2 cellular contexts compared by ENCODE assay signal in the genomic region with DNA sequence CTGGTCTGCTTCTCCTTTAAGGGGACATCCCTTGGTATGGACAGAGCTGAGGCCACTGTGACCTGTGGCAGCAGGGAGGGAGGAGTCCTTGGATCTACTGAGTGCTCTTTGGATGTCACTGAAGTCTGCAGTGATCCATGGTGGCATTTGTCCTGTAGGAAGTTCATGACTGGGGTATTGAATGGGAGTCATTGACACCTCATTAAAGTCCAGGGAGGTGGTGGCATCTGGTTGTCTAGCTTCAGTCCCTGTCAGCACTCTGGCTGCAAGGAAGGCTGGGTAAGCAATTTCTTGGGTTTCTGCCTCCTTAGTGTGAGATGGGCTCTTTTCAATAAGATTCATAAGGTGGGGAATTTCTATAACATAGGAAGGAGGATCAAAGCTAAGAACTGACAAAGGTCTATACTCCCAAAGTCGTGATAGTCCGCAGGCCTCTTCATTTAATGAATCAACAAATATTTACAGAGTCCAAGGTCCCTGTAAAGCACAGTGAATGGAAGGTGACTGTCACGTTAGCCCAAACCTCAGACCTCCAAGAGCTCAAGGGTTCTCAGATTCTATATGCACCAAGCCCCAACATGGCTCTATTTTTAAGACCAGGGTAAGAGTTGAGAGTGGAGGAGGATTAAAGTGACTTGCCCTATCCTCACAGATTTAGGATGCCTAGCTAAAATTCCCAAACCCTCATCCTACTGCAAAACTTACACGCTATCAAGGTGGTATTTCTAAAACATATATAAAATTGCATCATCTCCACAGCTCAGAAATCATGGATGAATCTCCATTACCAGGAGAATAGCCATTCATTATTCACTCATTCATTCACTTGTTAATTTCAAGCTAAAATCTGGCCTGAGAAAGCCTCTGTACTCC.
TF ChIP-seq lines count a peak whose summit lies in the region.

No MANE protein-coding gene starts in this region.

TF ChIP-seq in GM23338, 12 proteins besides CTCF, POLR2A, EP300 and RAD21 (continued from another document):
- TF ChIP-seq, protein P1, sequence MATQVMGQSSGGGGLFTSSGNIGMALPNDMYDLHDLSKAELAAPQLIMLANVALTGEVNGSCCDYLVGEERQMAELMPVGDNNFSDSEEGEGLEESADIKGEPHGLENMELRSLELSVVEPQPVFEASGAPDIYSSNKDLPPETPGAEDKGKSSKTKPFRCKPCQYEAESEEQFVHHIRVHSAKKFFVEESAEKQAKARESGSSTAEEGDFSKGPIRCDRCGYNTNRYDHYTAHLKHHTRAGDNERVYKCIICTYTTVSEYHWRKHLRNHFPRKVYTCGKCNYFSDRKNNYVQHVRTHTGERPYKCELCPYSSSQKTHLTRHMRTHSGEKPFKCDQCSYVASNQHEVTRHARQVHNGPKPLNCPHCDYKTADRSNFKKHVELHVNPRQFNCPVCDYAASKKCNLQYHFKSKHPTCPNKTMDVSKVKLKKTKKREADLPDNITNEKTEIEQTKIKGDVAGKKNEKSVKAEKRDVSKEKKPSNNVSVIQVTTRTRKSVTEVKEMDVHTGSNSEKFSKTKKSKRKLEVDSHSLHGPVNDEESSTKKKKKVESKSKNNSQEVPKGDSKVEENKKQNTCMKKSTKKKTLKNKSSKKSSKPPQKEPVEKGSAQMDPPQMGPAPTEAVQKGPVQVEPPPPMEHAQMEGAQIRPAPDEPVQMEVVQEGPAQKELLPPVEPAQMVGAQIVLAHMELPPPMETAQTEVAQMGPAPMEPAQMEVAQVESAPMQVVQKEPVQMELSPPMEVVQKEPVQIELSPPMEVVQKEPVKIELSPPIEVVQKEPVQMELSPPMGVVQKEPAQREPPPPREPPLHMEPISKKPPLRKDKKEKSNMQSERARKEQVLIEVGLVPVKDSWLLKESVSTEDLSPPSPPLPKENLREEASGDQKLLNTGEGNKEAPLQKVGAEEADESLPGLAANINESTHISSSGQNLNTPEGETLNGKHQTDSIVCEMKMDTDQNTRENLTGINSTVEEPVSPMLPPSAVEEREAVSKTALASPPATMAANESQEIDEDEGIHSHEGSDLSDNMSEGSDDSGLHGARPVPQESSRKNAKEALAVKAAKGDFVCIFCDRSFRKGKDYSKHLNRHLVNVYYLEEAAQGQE (IDR thresholded peaks at IDR 0.05; ENCODE audit: unreplicated experiment) = no peak
- TF ChIP-seq EZH2phosphoT487 (IDR thresholded peaks at IDR 0.05; ENCODE audit: unreplicated experiment) = no peak

TF ChIP-seq in HepG2, 621 proteins besides CTCF, POLR2A, EP300 and RAD21 (continued from another document and continues in another):
- TF ChIP-seq, protein P2, sequence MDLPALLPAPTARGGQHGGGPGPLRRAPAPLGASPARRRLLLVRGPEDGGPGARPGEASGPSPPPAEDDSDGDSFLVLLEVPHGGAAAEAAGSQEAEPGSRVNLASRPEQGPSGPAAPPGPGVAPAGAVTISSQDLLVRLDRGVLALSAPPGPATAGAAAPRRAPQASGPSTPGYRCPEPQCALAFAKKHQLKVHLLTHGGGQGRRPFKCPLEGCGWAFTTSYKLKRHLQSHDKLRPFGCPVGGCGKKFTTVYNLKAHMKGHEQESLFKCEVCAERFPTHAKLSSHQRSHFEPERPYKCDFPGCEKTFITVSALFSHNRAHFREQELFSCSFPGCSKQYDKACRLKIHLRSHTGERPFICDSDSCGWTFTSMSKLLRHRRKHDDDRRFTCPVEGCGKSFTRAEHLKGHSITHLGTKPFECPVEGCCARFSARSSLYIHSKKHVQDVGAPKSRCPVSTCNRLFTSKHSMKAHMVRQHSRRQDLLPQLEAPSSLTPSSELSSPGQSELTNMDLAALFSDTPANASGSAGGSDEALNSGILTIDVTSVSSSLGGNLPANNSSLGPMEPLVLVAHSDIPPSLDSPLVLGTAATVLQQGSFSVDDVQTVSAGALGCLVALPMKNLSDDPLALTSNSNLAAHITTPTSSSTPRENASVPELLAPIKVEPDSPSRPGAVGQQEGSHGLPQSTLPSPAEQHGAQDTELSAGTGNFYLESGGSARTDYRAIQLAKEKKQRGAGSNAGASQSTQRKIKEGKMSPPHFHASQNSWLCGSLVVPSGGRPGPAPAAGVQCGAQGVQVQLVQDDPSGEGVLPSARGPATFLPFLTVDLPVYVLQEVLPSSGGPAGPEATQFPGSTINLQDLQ (CRISPR knock-in tag; IDR thresholded peaks at IDR 0.05) = 0 out of 2 replicates have a peak, but pooled peaks have one; percentile 38
- TF ChIP-seq ELF3 (CRISPR knock-in tag; IDR thresholded peaks at IDR 0.05) = peak; percentile 29; the same call in 1 of the 2 replicates
- TF ChIP-seq, protein P3, sequence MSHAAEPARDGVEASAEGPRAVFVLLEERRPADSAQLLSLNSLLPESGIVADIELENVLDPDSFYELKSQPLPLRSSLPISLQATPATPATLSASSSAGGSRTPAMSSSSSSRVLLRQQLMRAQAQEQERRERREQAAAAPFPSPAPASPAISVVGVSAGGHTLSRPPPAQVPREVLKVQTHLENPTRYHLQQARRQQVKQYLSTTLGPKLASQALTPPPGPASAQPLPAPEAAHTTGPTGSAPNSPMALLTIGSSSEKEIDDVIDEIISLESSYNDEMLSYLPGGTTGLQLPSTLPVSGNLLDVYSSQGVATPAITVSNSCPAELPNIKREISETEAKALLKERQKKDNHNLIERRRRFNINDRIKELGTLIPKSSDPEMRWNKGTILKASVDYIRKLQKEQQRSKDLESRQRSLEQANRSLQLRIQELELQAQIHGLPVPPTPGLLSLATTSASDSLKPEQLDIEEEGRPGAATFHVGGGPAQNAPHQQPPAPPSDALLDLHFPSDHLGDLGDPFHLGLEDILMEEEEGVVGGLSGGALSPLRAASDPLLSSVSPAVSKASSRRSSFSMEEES (CRISPR knock-in tag; IDR thresholded peaks at IDR 0.05) = peak; percentile 32; the same call in 1 of the 2 replicates
- TF ChIP-seq ZNF292 (CRISPR knock-in tag; IDR thresholded peaks at IDR 0.05; ENCODE audit: borderline replicate concordance, low read depth) = peak; percentile 69
- TF ChIP-seq, protein P4, sequence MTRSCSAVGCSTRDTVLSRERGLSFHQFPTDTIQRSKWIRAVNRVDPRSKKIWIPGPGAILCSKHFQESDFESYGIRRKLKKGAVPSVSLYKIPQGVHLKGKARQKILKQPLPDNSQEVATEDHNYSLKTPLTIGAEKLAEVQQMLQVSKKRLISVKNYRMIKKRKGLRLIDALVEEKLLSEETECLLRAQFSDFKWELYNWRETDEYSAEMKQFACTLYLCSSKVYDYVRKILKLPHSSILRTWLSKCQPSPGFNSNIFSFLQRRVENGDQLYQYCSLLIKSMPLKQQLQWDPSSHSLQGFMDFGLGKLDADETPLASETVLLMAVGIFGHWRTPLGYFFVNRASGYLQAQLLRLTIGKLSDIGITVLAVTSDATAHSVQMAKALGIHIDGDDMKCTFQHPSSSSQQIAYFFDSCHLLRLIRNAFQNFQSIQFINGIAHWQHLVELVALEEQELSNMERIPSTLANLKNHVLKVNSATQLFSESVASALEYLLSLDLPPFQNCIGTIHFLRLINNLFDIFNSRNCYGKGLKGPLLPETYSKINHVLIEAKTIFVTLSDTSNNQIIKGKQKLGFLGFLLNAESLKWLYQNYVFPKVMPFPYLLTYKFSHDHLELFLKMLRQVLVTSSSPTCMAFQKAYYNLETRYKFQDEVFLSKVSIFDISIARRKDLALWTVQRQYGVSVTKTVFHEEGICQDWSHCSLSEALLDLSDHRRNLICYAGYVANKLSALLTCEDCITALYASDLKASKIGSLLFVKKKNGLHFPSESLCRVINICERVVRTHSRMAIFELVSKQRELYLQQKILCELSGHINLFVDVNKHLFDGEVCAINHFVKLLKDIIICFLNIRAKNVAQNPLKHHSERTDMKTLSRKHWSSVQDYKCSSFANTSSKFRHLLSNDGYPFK (CRISPR knock-in tag; IDR thresholded peaks at IDR 0.05; ENCODE audit: borderline replicate concordance) = 0 out of 2 replicates have a peak, but pooled peaks have one; percentile 22
- no peak for TF ChIP-seq KDM5A (IDR thresholded peaks at IDR 0.05; ENCODE audit: borderline replicate concordance, low read length)
- TF ChIP-seq MYC (CRISPR knock-in tag; IDR thresholded peaks at IDR 0.05; ENCODE audit: borderline replicate concordance) = 0 out of 2 replicates have a peak, but pooled peaks have one; percentile 19
- TF ChIP-seq ZMYM2 (CRISPR knock-in tag; IDR thresholded peaks at IDR 0.05) = peak; percentile 32; the same call in 1 of the 2 replicates
- peak; percentile 51 for TF ChIP-seq POLR2AphosphoS5 (IDR thresholded peaks at IDR 0.05; ENCODE audit: low read depth, low read length)
- TF ChIP-seq TCF7 (IDR thresholded peaks at IDR 0.05; ENCODE audit: low read depth) = peak; percentile 84
- peak; percentile 98 for TF ChIP-seq ASH2L (IDR thresholded peaks at IDR 0.05; ENCODE audit: insufficient read length, low read depth, low read length)
- TF ChIP-seq MAZ (IDR thresholded peaks at IDR 0.05; ENCODE audit: borderline replicate concordance, low read depth, low read length) = no peak
- peak; percentile 54; the same call in 1 of the 2 replicates for TF ChIP-seq MAZ (CRISPR knock-in tag; IDR thresholded peaks at IDR 0.05; ENCODE audit: low read depth)
- TF ChIP-seq ZNF225 (CRISPR knock-in tag; IDR thresholded peaks at IDR 0.05) = no peak
- 0 out of 2 replicates have a peak, but pooled peaks have one; percentile 52 for TF ChIP-seq ZNF501 (CRISPR knock-in tag; IDR thresholded peaks at IDR 0.05)
- TF ChIP-seq AHR (CRISPR knock-in tag; IDR thresholded peaks at IDR 0.05) = 0 out of 2 replicates have a peak, but pooled peaks have one; percentile 53
- TF ChIP-seq POGZ (CRISPR knock-in tag; IDR thresholded peaks at IDR 0.05) = peak; percentile 47
- peak; percentile 85 for TF ChIP-seq KDM6A (CRISPR knock-in tag; IDR thresholded peaks at IDR 0.05; ENCODE audit: low read depth)
- TF ChIP-seq SALL1 (CRISPR knock-in tag; IDR thresholded peaks at IDR 0.05) = peak; percentile 49
- no peak; the same call in 1 of the 2 replicates for TF ChIP-seq BRD4 (CRISPR knock-in tag; IDR thresholded peaks at IDR 0.05)
- TF ChIP-seq FOXA3 (CRISPR knock-in tag; IDR thresholded peaks at IDR 0.05) = peak; percentile 85
- TF ChIP-seq ZNF605 (CRISPR knock-in tag; IDR thresholded peaks at IDR 0.05) = peak; percentile 73; the same call in 1 of the 2 replicates
- no peak for TF ChIP-seq ZNF180 (CRISPR knock-in tag; IDR thresholded peaks at IDR 0.05; ENCODE audit: borderline replicate concordance, low read depth)
- TF ChIP-seq, protein P5, sequence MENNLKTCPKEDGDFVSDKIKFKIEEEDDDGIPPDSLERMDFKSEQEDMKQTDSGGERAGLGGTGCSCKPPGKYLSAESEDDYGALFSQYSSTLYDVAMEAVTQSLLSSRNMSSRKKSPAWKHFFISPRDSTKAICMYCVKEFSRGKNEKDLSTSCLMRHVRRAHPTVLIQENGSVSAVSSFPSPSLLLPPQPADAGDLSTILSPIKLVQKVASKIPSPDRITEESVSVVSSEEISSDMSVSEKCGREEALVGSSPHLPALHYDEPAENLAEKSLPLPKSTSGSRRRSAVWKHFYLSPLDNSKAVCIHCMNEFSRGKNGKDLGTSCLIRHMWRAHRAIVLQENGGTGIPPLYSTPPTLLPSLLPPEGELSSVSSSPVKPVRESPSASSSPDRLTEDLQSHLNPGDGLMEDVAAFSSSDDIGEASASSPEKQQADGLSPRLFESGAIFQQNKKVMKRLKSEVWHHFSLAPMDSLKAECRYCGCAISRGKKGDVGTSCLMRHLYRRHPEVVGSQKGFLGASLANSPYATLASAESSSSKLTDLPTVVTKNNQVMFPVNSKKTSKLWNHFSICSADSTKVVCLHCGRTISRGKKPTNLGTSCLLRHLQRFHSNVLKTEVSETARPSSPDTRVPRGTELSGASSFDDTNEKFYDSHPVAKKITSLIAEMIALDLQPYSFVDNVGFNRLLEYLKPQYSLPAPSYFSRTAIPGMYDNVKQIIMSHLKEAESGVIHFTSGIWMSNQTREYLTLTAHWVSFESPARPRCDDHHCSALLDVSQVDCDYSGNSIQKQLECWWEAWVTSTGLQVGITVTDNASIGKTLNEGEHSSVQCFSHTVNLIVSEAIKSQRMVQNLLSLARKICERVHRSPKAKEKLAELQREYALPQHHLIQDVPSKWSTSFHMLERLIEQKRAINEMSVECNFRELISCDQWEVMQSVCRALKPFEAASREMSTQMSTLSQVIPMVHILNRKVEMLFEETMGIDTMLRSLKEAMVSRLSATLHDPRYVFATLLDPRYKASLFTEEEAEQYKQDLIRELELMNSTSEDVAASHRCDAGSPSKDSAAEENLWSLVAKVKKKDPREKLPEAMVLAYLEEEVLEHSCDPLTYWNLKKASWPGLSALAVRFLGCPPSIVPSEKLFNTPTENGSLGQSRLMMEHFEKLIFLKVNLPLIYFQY (CRISPR knock-in tag; IDR thresholded peaks at IDR 0.05; ENCODE audit: borderline replicate concordance) = peak; percentile 79; the same call in 1 of the 2 replicates
- no peak for TF ChIP-seq GATAD1 (CRISPR knock-in tag; IDR thresholded peaks at IDR 0.05)
- peak; percentile 70 for TF ChIP-seq MED1 (CRISPR knock-in tag; IDR thresholded peaks at IDR 0.05)
- TF ChIP-seq SIX1 (CRISPR knock-in tag; IDR thresholded peaks at IDR 0.05; ENCODE audit: borderline replicate concordance) = peak; percentile 52; the same call in 1 of the 2 replicates
- TF ChIP-seq, protein P6, sequence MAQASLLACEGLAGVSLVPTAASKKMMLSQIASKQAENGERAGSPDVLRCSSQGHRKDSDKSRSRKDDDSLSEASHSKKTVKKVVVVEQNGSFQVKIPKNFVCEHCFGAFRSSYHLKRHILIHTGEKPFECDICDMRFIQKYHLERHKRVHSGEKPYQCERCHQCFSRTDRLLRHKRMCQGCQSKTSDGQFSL (CRISPR knock-in tag; IDR thresholded peaks at IDR 0.05) = no peak
- no peak for TF ChIP-seq HOXA7 (CRISPR knock-in tag; IDR thresholded peaks at IDR 0.05)
- TF ChIP-seq, protein P7, sequence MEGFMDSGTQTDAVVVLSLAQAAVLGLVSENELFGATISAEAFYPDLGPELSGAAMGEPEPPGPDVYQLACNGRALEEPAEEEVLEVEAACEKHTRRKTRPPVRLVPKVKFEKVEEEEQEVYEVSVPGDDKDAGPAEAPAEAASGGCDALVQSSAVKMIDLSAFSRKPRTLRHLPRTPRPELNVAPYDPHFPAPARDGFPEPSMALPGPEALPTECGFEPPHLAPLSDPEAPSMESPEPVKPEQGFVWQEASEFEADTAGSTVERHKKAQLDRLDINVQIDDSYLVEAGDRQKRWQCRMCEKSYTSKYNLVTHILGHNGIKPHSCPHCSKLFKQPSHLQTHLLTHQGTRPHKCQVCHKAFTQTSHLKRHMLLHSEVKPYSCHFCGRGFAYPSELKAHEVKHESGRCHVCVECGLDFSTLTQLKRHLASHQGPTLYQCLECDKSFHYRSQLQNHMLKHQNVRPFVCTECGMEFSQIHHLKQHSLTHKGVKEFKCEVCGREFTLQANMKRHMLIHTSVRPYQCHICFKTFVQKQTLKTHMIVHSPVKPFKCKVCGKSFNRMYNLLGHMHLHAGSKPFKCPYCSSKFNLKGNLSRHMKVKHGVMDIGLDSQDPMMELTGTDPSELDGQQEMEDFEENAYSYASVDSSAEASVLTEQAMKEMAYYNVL (CRISPR knock-in tag; IDR thresholded peaks at IDR 0.05; ENCODE audit: borderline replicate concordance) = peak; percentile 64; the same call in 1 of the 2 replicates
- TF ChIP-seq PHF21A (CRISPR knock-in tag; IDR thresholded peaks at IDR 0.05) = peak; percentile 68
- TF ChIP-seq, protein P8, sequence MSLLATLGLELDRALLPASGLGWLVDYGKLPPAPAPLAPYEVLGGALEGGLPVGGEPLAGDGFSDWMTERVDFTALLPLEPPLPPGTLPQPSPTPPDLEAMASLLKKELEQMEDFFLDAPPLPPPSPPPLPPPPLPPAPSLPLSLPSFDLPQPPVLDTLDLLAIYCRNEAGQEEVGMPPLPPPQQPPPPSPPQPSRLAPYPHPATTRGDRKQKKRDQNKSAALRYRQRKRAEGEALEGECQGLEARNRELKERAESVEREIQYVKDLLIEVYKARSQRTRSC (CRISPR knock-in tag; IDR thresholded peaks at IDR 0.05; ENCODE audit: low read depth) = no peak
- peak; percentile 65 for TF ChIP-seq TEAD3 (CRISPR knock-in tag; optimal IDR thresholded peaks at IDR 0.05; ENCODE audit: borderline replicate concordance)
- no peak for TF ChIP-seq ZNF121 (CRISPR knock-in tag; IDR thresholded peaks at IDR 0.05)
- TF ChIP-seq POLR2G (IDR thresholded peaks at IDR 0.05; ENCODE audit: low read depth, low read length) = peak; percentile 68
